9 cellular contexts compared by ENCODE assay signal in genomic region chr9:34591911-34592866, GRCh38. TPM values are rescaled to one million over a fixed set of nuclear protein-coding genes. Genes with fewer than 3 reads are reported as not detected.
A peak's percentile ranks its signal among the peaks of the same experiment; 100 is the strongest.
DNase-seq lines count a peak whose midpoint lies in the region; ATAC-seq and TF ChIP-seq lines count a peak whose summit lies in the region.
"Had no signal": no experiment of that assay in that cellular context is flagged by ENCODE, and none has a peak within 500 bp of the region (broad histone marks: within the 10 kb centered on the region; RNA-seq: fewer than 3 reads in every experiment).

No MANE protein-coding gene starts in this region.

- in situ Hi-C loops in brain microvascular endothelial cell (cut with HindIII; ENCODE audit: low pct_ligation_motif_present, low sequenced_read_pairs): no loop called here

- H3K9me3 ChIP-seq in right atrium auricular region (no peaks in the 10 kb centered on the region), liver (ENCODE audit: control insufficient read depth in 4 of 4, low read length in 3 of 4) (no peaks in the 10 kb centered on the region)

- TF ChIP-seq CTCF in right atrium auricular region (IDR thresholded peaks at IDR 0.05) (no peak), RWPE1 (conservative IDR thresholded peaks at IDR 0.05; ENCODE audit: low read depth) (peak; percentile 80), liver (IDR thresholded peaks at IDR 0.05; ENCODE audit: low read depth, low read length, missing input control) (no peak), type B pancreatic cell (conservative IDR thresholded peaks at IDR 0.05) (peak; percentile 46), brain microvascular endothelial cell (IDR thresholded peaks at IDR 0.05; ENCODE audit: low read depth, low read length, missing control alignments) (no peak)

- ATAC-seq in left cardiac atrium: no peak

- POLR2A ChIA-PET in RWPE1 (lab: Yijun Ruan, JAX; ENCODE audit: low non-redundant PET): no interaction called here

- H3K4me3 ChIP-seq in right atrium auricular region: no peak overlapping the region
- H3K4me3 ChIP-seq in liver (ENCODE audit: low read depth in 1 of 3, low read length in 3 of 3): no peak overlapping the region
- H3K4me3 ChIP-seq in brain microvascular endothelial cell (ENCODE audit: low read depth, low read length): no peak overlapping the region

- H3K36me3 Mint-ChIP-seq in type B pancreatic cell: no peaks in the 10 kb centered on the region

- H3K9ac ChIP-seq in liver (ENCODE audit: low read depth in 1 of 2, low read length in 2 of 2): no peak overlapping the region

- H3K27ac ChIP-seq in right atrium auricular region: peak overlapping the region; percentile 55 to 66
- no peak overlapping the region for H3K27ac ChIP-seq in RWPE1
- peak overlapping the region; percentile 39 to 66 for H3K27ac ChIP-seq in liver (ENCODE audit: low read depth in 1 of 2, low read length in 2 of 2)
- H3K27ac ChIP-seq in brain microvascular endothelial cell: no peak overlapping the region

- peak overlapping the region; percentile 54 for H3K27ac Mint-ChIP-seq in type B pancreatic cell
- H3K27ac Mint-ChIP-seq: progenitor cell of endocrine pancreas had no signal

- DNase-seq in right atrium auricular region (ENCODE audit: low spot score) (no peak), left cardiac atrium (no peak), RWPE1 (ENCODE audit: low spot score) (no peak), type B pancreatic cell (ENCODE audit: extremely low spot score, unreplicated experiment) (no peak), brain microvascular endothelial cell (no peak), GDM1 (lab: John Stamatoyannopoulos, UW) (no peak)
- DNase-seq in activated effector memory CD4-positive, alpha-beta T cell treated with anti-CD3 and anti-CD28 coated beads, Interleukin-2, amount 50 U/mL, for 16 hours: no peak

- H3K9me3 Mint-ChIP-seq in type B pancreatic cell: no peaks in the 10 kb centered on the region

- peaks cover 25% of the 10 kb centered on the region for H3K4me1 Mint-ChIP-seq in type B pancreatic cell (ENCODE audit: unreplicated experiment)

- intact Hi-C loops in left cardiac atrium (cut with DNase I): loop anchor here (1.0 to 5.0 kb wide), 4 partner anchors 39 to 190 kb away; no protein-coding TSS in a partner anchor

- H3K4me3 Mint-ChIP-seq in type B pancreatic cell: peak overlapping the region; percentile 73

- CTCF ChIA-PET in RWPE1 (lab: Yijun Ruan, JAX): interaction anchor here (0.5 to 4.9 kb wide), 37 partner anchors 8 to 684 kb away, joined by 3 to 60 read pairs (median 4); partner anchors contain the start of gene MYORG

- peak in 1 of 2 donors; percentile 3 for TF ChIP-seq RAD21 in liver (IDR thresholded peaks at IDR 0.05)

- WGBS in liver: 35% methylated on average over 17 of the region's 17 CpGs

- H3K27me3 Mint-ChIP-seq in type B pancreatic cell: peaks cover 74% of the 10 kb centered on the region

- H3K4me1 ChIP-seq in right atrium auricular region (peaks cover 0 to 56% of the 10 kb centered on the region in 2 donors), liver (ENCODE audit: control insufficient read depth in 4 of 4, insufficient read depth in 4 of 4, low read length in 3 of 4) (peaks cover 22 to 65% (median 50%) of the 10 kb centered on the region in 4 donors)

- H3K27me3 ChIP-seq in right atrium auricular region (no peaks in the 10 kb centered on the region), liver (ENCODE audit: control insufficient read depth in 4 of 4, insufficient read depth in 4 of 4, low read length in 3 of 4) (peaks cover 0 to 2% (median 0%) of the 10 kb centered on the region in 4 donors), brain microvascular endothelial cell (replicated peaks) (peaks cover 68% of the 10 kb centered on the region)

- H3K36me3 ChIP-seq in right atrium auricular region (no peaks in the 10 kb centered on the region), liver (ENCODE audit: control insufficient read depth in 4 of 4, insufficient read depth in 3 of 4, low read depth in 1 of 4, low read length in 3 of 4) (no peaks in the 10 kb centered on the region), brain microvascular endothelial cell (replicated peaks) (no peaks in the 10 kb centered on the region)

TF ChIP-seq in liver, 16 proteins besides CTCF, POLR2A, EP300 and RAD21:
- TF ChIP-seq RXRA (IDR thresholded peaks at IDR 0.05) (no peak), TAF1 (conservative IDR thresholded peaks at IDR 0.05) (no peak)
TF ChIP-seq in liver: peak in this region for 0.

RNA-seq across cellular contexts. Expression of gene CNTFR, which starts 2.7 kb away (rescaled TPM):
- total RNA-seq in right atrium auricular region (10 to 100 TPM in 1 of 2 donors, 1 to 10 TPM in 1; 6.6 to 23.3 TPM), left cardiac atrium (10 to 100 TPM; 21.3 to 45.3 TPM), liver (1 to 10 TPM in 1 of 2 donors, under 1 TPM in 1; 0.75 to 3.3 TPM), type B pancreatic cell (ENCODE audit: low replicate concordance) (3.5 and 24.2 TPM in 2 replicates)
- 1 to 10 TPM; 1.9 to 2.1 TPM for polyA plus RNA-seq in liver

RNA-seq across cellular contexts. Expression of gene RPP25L, which starts 19.7 kb away (rescaled TPM):
- total RNA-seq in right atrium auricular region: 10 to 100 TPM; 29.9 to 49.2 TPM
- total RNA-seq in left cardiac atrium: 10 to 100 TPM; 20.8 to 27.8 TPM
- 10 to 100 TPM; 18.6 to 23.3 TPM for total RNA-seq in liver
- polyA plus RNA-seq in liver: 10 to 100 TPM; 25.0 to 33.4 TPM
- 30.2 and 31.8 TPM in 2 replicates for total RNA-seq in type B pancreatic cell (ENCODE audit: low replicate concordance)

RNA-seq across cellular contexts. Expression of gene DCTN3, which starts 28.1 kb away (rescaled TPM):
- total RNA-seq in right atrium auricular region (100 to 1,000 TPM in 1 of 2 donors, 10 to 100 TPM in 1; 59.1 to 154 TPM), left cardiac atrium (100 to 1,000 TPM in 1 of 2 donors, 10 to 100 TPM in 1; 93.6 to 109 TPM), liver (10 to 100 TPM; 24.9 to 51.9 TPM), type B pancreatic cell (ENCODE audit: low replicate concordance) (81.6 and 93.4 TPM in 2 replicates)
- polyA plus RNA-seq in liver: 10 to 100 TPM; 44.6 to 48.7 TPM

RNA-seq across cellular contexts. Expression of gene ARID3C, which starts 36.7 kb away (rescaled TPM):
- not detected for total RNA-seq in right atrium auricular region
- not detected for total RNA-seq in left cardiac atrium
- total RNA-seq in liver: 1 to 10 TPM; 2.2 to 2.6 TPM
- polyA plus RNA-seq in liver: 1 to 10 TPM in 1 of 2 donors, under 1 TPM in 1; 0.58 to 1.1 TPM
- 0.26 TPM in 1 of 2 replicates, not detected in the other for total RNA-seq in type B pancreatic cell (ENCODE audit: low replicate concordance)

RNA-seq across cellular contexts. Expression of gene SIGMAR1, which starts 45.4 kb away (rescaled TPM):
- total RNA-seq in right atrium auricular region (10 to 100 TPM; 52.2 to 70.7 TPM), left cardiac atrium (10 to 100 TPM; 31.8 to 33.3 TPM), liver (100 to 1,000 TPM; 116 to 161 TPM), type B pancreatic cell (ENCODE audit: low replicate concordance) (59.0 and 79.7 TPM in 2 replicates)
- 100 to 1,000 TPM; 196 to 210 TPM for polyA plus RNA-seq in liver

Comparison
In these comparisons a context has a peak if more than half of its experiments do, and no peak if none do; other contexts are left out.
1. H3K27ac ChIP-seq: peak in right atrium auricular region (2 of 2) and liver (2 of 2); none in RWPE1 (single experiment) and brain microvascular endothelial cell (single experiment).
2. CTCF ChIP-seq: peak in RWPE1 (single experiment) and type B pancreatic cell (single experiment); none in right atrium auricular region (0 of 2), liver (single experiment) and brain microvascular endothelial cell (single experiment).